In the genomic region with DNA sequence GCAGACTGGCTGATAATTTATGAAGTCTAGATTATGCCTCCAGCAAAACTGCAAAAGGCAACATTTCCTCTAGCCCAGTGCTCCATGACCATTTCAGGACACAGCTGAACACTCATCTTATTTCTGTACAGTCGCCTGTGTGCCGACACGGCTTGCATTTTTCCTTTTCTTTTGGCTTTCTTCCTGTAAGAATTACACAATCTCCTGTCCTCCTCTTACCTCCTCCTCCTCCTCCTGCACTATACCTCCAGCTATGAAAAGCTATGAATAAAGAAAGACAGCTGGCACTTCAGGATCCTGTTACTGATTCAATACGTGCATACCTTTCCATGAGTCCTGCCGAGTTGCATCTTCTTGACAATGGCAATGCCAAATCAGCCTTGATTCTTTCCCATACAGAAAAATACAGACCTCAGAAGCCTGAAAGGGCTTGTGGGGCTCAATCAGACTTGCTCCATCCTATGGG, we compare ENCODE assay signal across 10 cellular contexts. TPM values are rescaled to one million over a fixed set of nuclear protein-coding genes. Genes with fewer than 3 reads are reported as not detected.
DNase-seq lines count a peak whose midpoint lies in the region; ATAC-seq and TF ChIP-seq lines count a peak whose summit lies in the region.
"Had no signal": no experiment of that assay in that cellular context is flagged by ENCODE, and none has a peak within 500 bp of the region (broad histone marks: within the 10 kb centered on the region; RNA-seq: fewer than 3 reads in every experiment).

No MANE protein-coding gene starts in this region.

- H3K36me3 ChIP-seq in RWPE2 (ENCODE audit: low read depth) = no peaks in the 10 kb centered on the region
- H3K36me3 ChIP-seq in effector memory CD4-positive, alpha-beta T cell (ENCODE audit: control insufficient read depth, insufficient read depth, low read length) = no peaks in the 10 kb centered on the region

- no peaks in the 10 kb centered on the region for H3K9me3 ChIP-seq in RWPE2 (ENCODE audit: severe bottlenecking)
- H3K9me3 ChIP-seq in effector memory CD4-positive, alpha-beta T cell (ENCODE audit: control insufficient read depth, low read length) = no peaks in the 10 kb centered on the region

- ATAC-seq in RWPE2 (ENCODE audit: low read depth) = peak; percentile 96
- no peak for ATAC-seq in HG02870 (IDR thresholded peaks at IDR 0.05; ENCODE audit: unreplicated experiment)
- ATAC-seq: HCT116 had no signal

- TF ChIP-seq CTCF in RWPE2 (IDR thresholded peaks at IDR 0.05; ENCODE audit: poor library complexity, severe bottlenecking) = no peak
- no peak for TF ChIP-seq CTCF in fibroblast of the aortic adventitia (IDR thresholded peaks at IDR 0.05; ENCODE audit: insufficient read depth, low read length)

- H3K27ac ChIP-seq in RWPE2 (ENCODE audit: poor library complexity, severe bottlenecking) = peak overlapping the region; percentile 38
- H3K27ac ChIP-seq in effector memory CD4-positive, alpha-beta T cell (ENCODE audit: insufficient read depth, low read length, poor library complexity, severe bottlenecking) = no peak overlapping the region
- H3K27ac ChIP-seq in substantia nigra (ENCODE audit: low read depth, low read length, poor library complexity, severe bottlenecking) = no peak overlapping the region

- H3K4me3 ChIP-seq in RWPE2 (ENCODE audit: severe bottlenecking) (no peak overlapping the region), fibroblast of the aortic adventitia (ENCODE audit: low read depth, low read length) (no peak overlapping the region)
- no peak overlapping the region for H3K4me3 ChIP-seq in effector memory CD4-positive, alpha-beta T cell (ENCODE audit: insufficient read depth, low read depth, low read length, poor library complexity, severe bottlenecking)

- peaks cover 8% of the 10 kb centered on the region for H3K4me1 ChIP-seq in RWPE2 (ENCODE audit: insufficient read depth, poor library complexity, severe bottlenecking)
- no peaks in the 10 kb centered on the region for H3K4me1 ChIP-seq in effector memory CD4-positive, alpha-beta T cell (ENCODE audit: control insufficient read depth, insufficient read depth, low read length, poor library complexity, severe bottlenecking)

- peak; percentile 64 for DNase-seq in GM03348 (ENCODE audit: low spot score)
- DNase-seq in RWPE2 (ENCODE audit: low spot score) = no peak
- DNase-seq in fibroblast of the aortic adventitia (ENCODE audit: low read depth) = peak; percentile 67
- DNase-seq in putamen (ENCODE audit: low spot score) = peak; percentile 49
- no peak for DNase-seq in GOT3 (lab: John Stamatoyannopoulos, UW)
- no peak for DNase-seq in effector memory CD4-positive, alpha-beta T cell
- DNase-seq in substantia nigra (lab: John Stamatoyannopoulos, UW) = no peak
- DNase-seq: NCI-H1694 treated with DMSO at 0.1 percent for 48 hours had no signal

- H3K27me3 ChIP-seq in RWPE2 (ENCODE audit: insufficient read depth, poor library complexity, severe bottlenecking) = no peaks in the 10 kb centered on the region
- no peaks in the 10 kb centered on the region for H3K27me3 ChIP-seq in effector memory CD4-positive, alpha-beta T cell (replicated peaks; ENCODE audit: control insufficient read depth, insufficient read depth, low read length, poor library complexity, severe bottlenecking)

RNA-seq across cellular contexts. Expression of a gene that starts 32.2 kb away (rescaled TPM):
- total RNA-seq in fibroblast of the aortic adventitia (ENCODE audit: low replicate concordance) = 39.9 and 112 TPM in 2 replicates

Comparison
In these comparisons a context has a peak if more than half of its experiments do, and no peak if none do; other contexts are left out.
1. DNase-seq: peak in GM03348 (single experiment), fibroblast of the aortic adventitia (single experiment) and putamen (single experiment); none in RWPE2 (single experiment), GOT3 (single experiment), effector memory CD4-positive, alpha-beta T cell (0 of 3) and substantia nigra (0 of 49).